In the genomic region with DNA sequence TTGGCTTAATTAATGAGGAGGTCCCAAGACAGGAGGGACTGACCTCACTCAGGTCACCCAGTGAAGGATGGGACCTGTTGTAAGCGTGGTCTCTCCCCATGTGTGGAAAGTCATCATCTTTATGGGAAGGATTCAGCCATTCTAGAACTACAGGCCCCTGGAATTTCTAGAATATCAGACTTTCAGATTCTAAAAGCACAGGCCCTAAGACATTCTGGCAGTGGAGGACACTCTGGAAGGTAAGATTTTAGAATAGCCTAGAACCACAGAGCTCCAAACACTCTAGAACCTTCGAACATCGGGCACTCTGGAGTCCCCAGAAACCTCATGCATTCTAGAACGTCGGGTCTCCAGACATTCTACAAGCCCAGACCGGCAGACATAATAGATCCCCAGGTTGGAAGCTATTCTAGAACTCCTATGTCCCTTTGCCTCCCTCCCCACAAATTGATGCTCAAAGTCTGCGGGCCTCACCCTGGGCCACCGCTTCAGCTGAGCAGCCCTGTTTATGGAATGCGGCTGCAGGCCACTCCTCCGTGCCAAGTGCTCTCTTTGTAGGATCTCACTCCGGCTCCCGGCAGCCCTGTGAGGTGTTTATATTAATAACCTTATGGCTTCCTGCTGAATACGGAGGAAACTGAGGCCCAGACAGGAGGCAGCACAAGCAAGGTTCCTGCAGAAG, we compare ENCODE assay signal across 8 cellular contexts. TPM values are rescaled to one million over a fixed set of nuclear protein-coding genes. Genes with fewer than 3 reads are reported as not detected.
DNase-seq lines count a peak whose midpoint lies in the region; ATAC-seq and TF ChIP-seq lines count a peak whose summit lies in the region.

No MANE protein-coding gene starts in this region.

- H2AFZ ChIP-seq in OCI-LY1 (ENCODE audit: low read length) (peak overlapping the region; percentile 84; the same call in 1 of the 2 replicates), osteoblast (ENCODE audit: low read length) (peak overlapping the region; percentile 93)

- H3K4me1 ChIP-seq in OCI-LY1 (ENCODE audit: insufficient read depth, low read length, severe bottlenecking) (peaks cover 10% of the 10 kb centered on the region), osteoblast (ENCODE audit: insufficient read depth, low read length) (peaks cover 5% of the 10 kb centered on the region)

- H3K9ac ChIP-seq in OCI-LY1 (ENCODE audit: low read length), result peak overlapping the region; percentile 67; the same call in 1 of the 2 replicates

- H3K79me2 ChIP-seq in OCI-LY1 (ENCODE audit: insufficient read depth, low read length) (no peaks in the 10 kb centered on the region), osteoblast (ENCODE audit: insufficient read depth, low read length) (no peaks in the 10 kb centered on the region)

- H4K20me1 ChIP-seq in OCI-LY1 (ENCODE audit: insufficient read depth, low read length) (no peaks in the 10 kb centered on the region), osteoblast (ENCODE audit: insufficient read depth, low read length) (no peaks in the 10 kb centered on the region)

- H3K9me3 ChIP-seq in OCI-LY1 (ENCODE audit: low read length), result no peaks in the 10 kb centered on the region
- no peaks in the 10 kb centered on the region for H3K9me3 ChIP-seq in osteoblast (ENCODE audit: low read depth, low read length)

- peak overlapping the region; percentile 84 for H3K4me2 ChIP-seq in OCI-LY1 (ENCODE audit: low read length)
- H3K4me2 ChIP-seq in osteoblast (ENCODE audit: insufficient read depth, low read length), result peak overlapping the region; percentile 86

- no peaks in the 10 kb centered on the region for H3K9me2 ChIP-seq in OCI-LY1 (ENCODE audit: low read depth, low read length)

- ATAC-seq in esophagus mucosa (peak; percentile 7), HG02938 (IDR thresholded peaks at IDR 0.05; ENCODE audit: unreplicated experiment) (no peak), HG03159 (IDR thresholded peaks at IDR 0.05; ENCODE audit: unreplicated experiment) (no peak)

- H3K27ac ChIP-seq in OCI-LY1 (ENCODE audit: low read depth, low read length, poor library complexity, severe bottlenecking) (no peak overlapping the region), osteoblast (ENCODE audit: low read depth, low read length) (no peak overlapping the region)

- H3K36me3 ChIP-seq in OCI-LY1 (ENCODE audit: insufficient read depth, low read length), result no peaks in the 10 kb centered on the region
- no peaks in the 10 kb centered on the region for H3K36me3 ChIP-seq in osteoblast (ENCODE audit: insufficient read depth, low read length)

- H3K27me3 ChIP-seq in OCI-LY1 (ENCODE audit: insufficient read depth, low read length) (peaks cover 4% of the 10 kb centered on the region; the same call in 1 of the 2 replicates), osteoblast (ENCODE audit: insufficient read depth, low read length) (peaks cover 7% of the 10 kb centered on the region)

- H3K4me3 ChIP-seq in OCI-LY1 (ENCODE audit: low read depth, low read length, poor library complexity, severe bottlenecking), result peak overlapping the region; percentile 68
- H3K4me3 ChIP-seq in osteoblast (ENCODE audit: insufficient read depth, low read length), result peak overlapping the region; percentile 72

- DNase-seq in ELR (ENCODE audit: low read depth), result peak; percentile 4
- no peak for DNase-seq in osteoblast (ENCODE audit: insufficient read length, low spot score, missing footprints)
- no peak for DNase-seq in occipital lobe (lab: John Stamatoyannopoulos, UW)
- DNase-seq in COR-L47 (lab: John Stamatoyannopoulos, UW), result no peak

- no peaks in the 10 kb centered on the region for H3F3A ChIP-seq in OCI-LY1 (ENCODE audit: insufficient read depth, low read length)

- no peak for TF ChIP-seq CTCF in OCI-LY1 (IDR thresholded peaks at IDR 0.05; ENCODE audit: low read length)
- TF ChIP-seq CTCF in osteoblast (IDR thresholded peaks at IDR 0.05; ENCODE audit: extremely low read depth, low read depth, low read length), result no peak

RNA-seq across cellular contexts. Expression of a gene that starts 1.9 kb away (rescaled TPM):
- total RNA-seq in esophagus mucosa (not detected), osteoblast (not detected in 2 replicates), occipital lobe (not detected)

RNA-seq across cellular contexts. Expression of a gene that starts 11.7 kb away (rescaled TPM):
- total RNA-seq in esophagus mucosa (1.3 TPM), osteoblast (not detected in 2 replicates), occipital lobe (not detected)

RNA-seq across cellular contexts. Expression of a gene that starts 19.5 kb away (rescaled TPM):
- total RNA-seq in esophagus mucosa, result not detected
- total RNA-seq in osteoblast, result not detected in 2 replicates
- total RNA-seq in occipital lobe, result not detected

RNA-seq across cellular contexts. Expression of a gene that starts 38.0 kb away (rescaled TPM):
- not detected for total RNA-seq in esophagus mucosa
- not detected in 2 replicates for total RNA-seq in osteoblast
- not detected for total RNA-seq in occipital lobe

RNA-seq across cellular contexts. Expression of a gene that starts 45.0 kb away (rescaled TPM):
- total RNA-seq in esophagus mucosa, result not detected
- not detected in 2 replicates for total RNA-seq in osteoblast
- total RNA-seq in occipital lobe, result not detected
